In the genomic region with DNA sequence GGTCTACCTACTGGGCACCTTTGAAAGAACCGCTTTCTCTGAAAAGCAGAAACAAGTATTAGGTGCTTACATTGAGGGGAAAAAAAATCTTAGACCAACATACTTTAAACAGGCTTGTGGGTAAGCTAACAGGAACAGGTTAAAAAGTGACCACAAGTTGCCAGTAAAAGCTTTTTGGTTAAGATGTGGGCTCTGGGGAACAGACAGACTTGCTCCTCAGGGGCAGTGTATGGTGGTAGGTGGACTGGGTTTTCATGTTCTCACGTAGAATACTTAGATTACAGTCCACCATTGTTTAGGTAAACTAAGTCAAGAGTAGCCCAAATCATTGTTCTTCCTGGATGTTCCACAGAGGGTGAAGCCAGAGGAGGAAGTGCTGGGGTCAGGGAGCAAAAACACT, we compare ENCODE assay signal across 26 cellular contexts. TPM values are rescaled to one million over a fixed set of nuclear protein-coding genes. Genes with fewer than 3 reads are reported as not detected.
"Had no signal": no experiment of that assay in that cellular context is flagged by ENCODE, and none has a peak within 500 bp of the region (broad histone marks: within the 10 kb centered on the region; RNA-seq: fewer than 3 reads in every experiment).

No MANE protein-coding gene starts in this region.

- H3K27me3 ChIP-seq: ascending aorta, cardiac muscle cell, SJCRH30 had no signal

- H3K27me3 Mint-ChIP-seq: activated CD4-positive, alpha-beta memory T cell treated with anti-CD3 and anti-CD28 coated beads, Interleukin-2, amount 10 ng/mL, durations not matched to agents 7 days and 5 days; activated naive CD4-positive, alpha-beta T cell treated with anti-CD3 and anti-CD28 coated beads, Interleukin-2, amount 10 ng/mL, durations not matched to agents 7 days and 5 days; activated naive CD8-positive, alpha-beta T cell; central memory CD8-positive, alpha-beta T cell had no signal

- ATAC-seq: Panc1 had no signal

- H3K36me3 Mint-ChIP-seq: activated naive CD8-positive, alpha-beta T cell had no signal

- H3K4me2 ChIP-seq: KMS-11 had no signal

- H3K4me1 ChIP-seq: SJCRH30 had no signal

- H3K27ac ChIP-seq: ascending aorta, cardiac muscle cell, KMS-11, SJCRH30, SK-N-MC, WERI-Rb-1 had no signal

- H3K4me3 ChIP-seq: ascending aorta, cardiac muscle cell, SJCRH30, SK-N-MC had no signal

- H3K9me3 ChIP-seq: ascending aorta, SJCRH30 had no signal

- H3K27ac Mint-ChIP-seq: activated CD4-positive, alpha-beta memory T cell treated with anti-CD3 and anti-CD28 coated beads, Interleukin-2, amount 10 ng/mL, durations not matched to agents 7 days and 5 days; activated naive CD4-positive, alpha-beta T cell treated with anti-CD3 and anti-CD28 coated beads, Interleukin-2, amount 10 ng/mL, durations not matched to agents 7 days and 5 days; activated naive CD8-positive, alpha-beta T cell had no signal

- H3K4me3 Mint-ChIP-seq: activated CD4-positive, alpha-beta memory T cell treated with anti-CD3 and anti-CD28 coated beads, Interleukin-2, amount 10 ng/mL, durations not matched to agents 7 days and 5 days; activated naive CD4-positive, alpha-beta T cell treated with anti-CD3 and anti-CD28 coated beads, Interleukin-2, amount 10 ng/mL, durations not matched to agents 7 days and 5 days; activated naive CD8-positive, alpha-beta T cell; central memory CD8-positive, alpha-beta T cell had no signal

- DNase-seq: activated CD4-positive, alpha-beta memory T cell treated with anti-CD3 and anti-CD28 coated beads, Interleukin-2, amount 10 ng/mL, durations not matched to agents 7 days and 5 days; activated CD4-positive, alpha-beta T cell treated with anti-CD3 and anti-CD28 coated beads for 1 hour; activated CD4-positive, alpha-beta T cell treated with anti-CD3 and anti-CD28 coated beads for 48 hours; activated CD4-positive, CD25-positive, alpha-beta regulatory T cell; activated CD8-positive, alpha-beta memory T cell treated with anti-CD3 and anti-CD28 coated beads, Interleukin-2, amount 50 U/mL, for 4 hours; activated effector memory CD4-positive, alpha-beta T cell treated with Interleukin-2 at 50 U/mL for 16 hours; activated naive CD4-positive, alpha-beta T cell treated with anti-CD3 and anti-CD28 coated beads, Interleukin-2, amount 10 ng/mL, durations not matched to agents 7 days and 5 days; activated T-cell treated with anti-CD3 and anti-CD28 coated beads, Interleukin-2, amount 50 U/mL, for 48 hours; amygdala; NCI-H1105; NCI-H1417 treated with DMSO at 0.1 percent for 48 hours; NCI-H187 treated with DMSO at 0.1 percent for 48 hours; NCI-H2081 treated with DMSO at 0.1 percent for 48 hours; NCI-H345; NCI-H524 treated with DMSO at 0.1 percent for 48 hours; SHP77; SJCRH30; T1000; WERI-Rb-1 had no signal

- H3K9ac ChIP-seq: KMS-11 had no signal

- H3K9me3 Mint-ChIP-seq: activated CD4-positive, alpha-beta memory T cell treated with anti-CD3 and anti-CD28 coated beads, Interleukin-2, amount 10 ng/mL, durations not matched to agents 7 days and 5 days; activated naive CD4-positive, alpha-beta T cell treated with anti-CD3 and anti-CD28 coated beads, Interleukin-2, amount 10 ng/mL, durations not matched to agents 7 days and 5 days; central memory CD8-positive, alpha-beta T cell had no signal

- H3K36me3 ChIP-seq: cardiac muscle cell had no signal

RNA-seq across cellular contexts. Expression of a gene that starts 41.3 kb away (rescaled TPM):
- total RNA-seq: ascending aorta had no signal
